1 cellular context compared by ENCODE assay signal in the genomic region with DNA sequence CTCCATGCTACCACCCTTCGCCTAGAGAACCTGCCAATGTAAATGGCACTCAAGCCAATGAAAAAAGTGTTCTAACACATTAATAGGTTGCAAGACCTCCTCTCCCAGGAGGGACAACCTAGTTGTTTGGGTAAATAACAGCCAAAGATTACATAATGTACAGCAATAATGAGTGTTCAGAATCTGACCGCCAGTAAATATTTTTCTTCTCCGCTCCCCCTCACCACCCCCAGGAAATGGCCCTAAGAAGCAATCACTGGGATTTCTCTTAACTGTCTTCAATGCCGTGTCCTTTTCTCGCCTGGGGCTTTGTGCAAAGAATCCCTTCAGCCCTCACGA.
TF ChIP-seq lines count a peak whose summit lies in the region.

No MANE protein-coding gene starts in this region.

TF ChIP-seq in HepG2, 621 proteins besides CTCF, POLR2A, EP300 and RAD21 (continued from another document):
- TF ChIP-seq, protein P1, sequence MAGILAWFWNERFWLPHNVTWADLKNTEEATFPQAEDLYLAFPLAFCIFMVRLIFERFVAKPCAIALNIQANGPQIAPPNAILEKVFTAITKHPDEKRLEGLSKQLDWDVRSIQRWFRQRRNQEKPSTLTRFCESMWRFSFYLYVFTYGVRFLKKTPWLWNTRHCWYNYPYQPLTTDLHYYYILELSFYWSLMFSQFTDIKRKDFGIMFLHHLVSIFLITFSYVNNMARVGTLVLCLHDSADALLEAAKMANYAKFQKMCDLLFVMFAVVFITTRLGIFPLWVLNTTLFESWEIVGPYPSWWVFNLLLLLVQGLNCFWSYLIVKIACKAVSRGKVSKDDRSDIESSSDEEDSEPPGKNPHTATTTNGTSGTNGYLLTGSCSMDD (CRISPR knock-in tag; IDR thresholded peaks at IDR 0.05), result no peak
- TF ChIP-seq ZNF670 (CRISPR knock-in tag; IDR thresholded peaks at IDR 0.05; ENCODE audit: borderline replicate concordance) (0 out of 2 replicates have a peak, but pooled peaks have one; percentile 21), MBNL3 (CRISPR knock-in tag; conservative IDR thresholded peaks at IDR 0.05) (no peak), ZNF264 (CRISPR knock-in tag; IDR thresholded peaks at IDR 0.05) (no peak), RAD51 (IDR thresholded peaks at IDR 0.05; ENCODE audit: borderline replicate concordance) (no peak)
- TF ChIP-seq, protein P2, sequence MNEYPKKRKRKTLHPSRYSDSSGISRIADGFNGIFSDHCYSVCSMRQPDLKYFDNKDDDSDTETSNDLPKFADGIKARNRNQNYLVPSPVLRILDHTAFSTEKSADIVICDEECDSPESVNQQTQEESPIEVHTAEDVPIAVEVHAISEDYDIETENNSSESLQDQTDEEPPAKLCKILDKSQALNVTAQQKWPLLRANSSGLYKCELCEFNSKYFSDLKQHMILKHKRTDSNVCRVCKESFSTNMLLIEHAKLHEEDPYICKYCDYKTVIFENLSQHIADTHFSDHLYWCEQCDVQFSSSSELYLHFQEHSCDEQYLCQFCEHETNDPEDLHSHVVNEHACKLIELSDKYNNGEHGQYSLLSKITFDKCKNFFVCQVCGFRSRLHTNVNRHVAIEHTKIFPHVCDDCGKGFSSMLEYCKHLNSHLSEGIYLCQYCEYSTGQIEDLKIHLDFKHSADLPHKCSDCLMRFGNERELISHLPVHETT (CRISPR knock-in tag; conservative IDR thresholded peaks at IDR 0.05), result no peak
- TF ChIP-seq, protein P3, sequence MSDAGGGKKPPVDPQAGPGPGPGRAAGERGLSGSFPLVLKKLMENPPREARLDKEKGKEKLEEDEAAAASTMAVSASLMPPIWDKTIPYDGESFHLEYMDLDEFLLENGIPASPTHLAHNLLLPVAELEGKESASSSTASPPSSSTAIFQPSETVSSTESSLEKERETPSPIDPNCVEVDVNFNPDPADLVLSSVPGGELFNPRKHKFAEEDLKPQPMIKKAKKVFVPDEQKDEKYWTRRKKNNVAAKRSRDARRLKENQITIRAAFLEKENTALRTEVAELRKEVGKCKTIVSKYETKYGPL (CRISPR knock-in tag; IDR thresholded peaks at IDR 0.05), result no peak
TF ChIP-seq in HepG2: peak in this region for 10.
